ENCODE assay signal across 41 cellular contexts in genomic region chr20:1022871-1023270, GRCh38. TPM values are rescaled to one million over a fixed set of nuclear protein-coding genes. Genes with fewer than 3 reads are reported as not detected.
DNase-seq lines count a peak whose midpoint lies in the region; ATAC-seq, FAIRE-seq and TF ChIP-seq lines count a peak whose summit lies in the region.
"Had no signal": no experiment of that assay in that cellular context is flagged by ENCODE, and none has a peak within 500 bp of the region (broad histone marks: within the 10 kb centered on the region; RNA-seq: fewer than 3 reads in every experiment).

No MANE protein-coding gene starts in this region.

- H3K9ac ChIP-seq in HepG2 (ENCODE audit: insufficient read depth, low read depth, low read length) (no peak overlapping the region), K562 (ENCODE audit: insufficient read depth in 1 of 2, low read depth in 2 of 2, low read length in 2 of 2) (no peak overlapping the region)
- H3K9ac ChIP-seq: BLaER1; BLaER1 treated with 17β-estradiol and CSF1 and Interleukin-3, amounts not matched to agents 10 nM and 100 nM had no signal

- peaks cover 5% of the 10 kb centered on the region for H3K9me3 Mint-ChIP-seq in neural crest cell
- H3K9me3 Mint-ChIP-seq: CD4-positive, alpha-beta T cell; CD8-positive, alpha-beta T cell had no signal

- intact Hi-C loops in HepG2 (cut with micrococcal nuclease; ENCODE audit: unreplicated experiment) = no loop called here
- intact Hi-C loops in right lobe of liver (cut with DNase I) = no loop called here
- intact Hi-C loops in K562 (cut with micrococcal nuclease) = no loop called here

- H3K9me3 ChIP-seq in HepG2 (ENCODE audit: low read length) (no peaks in the 10 kb centered on the region), right lobe of liver (no peaks in the 10 kb centered on the region), K562 (replicated peaks; ENCODE audit: control insufficient read depth, insufficient read depth, low read depth, low read length) (no peaks in the 10 kb centered on the region)
- H3K9me3 ChIP-seq: A549, BE2C, BLaER1, Caco-2 had no signal

- no peak for TF ChIP-seq EP300 in HepG2 (IDR thresholded peaks at IDR 0.05; ENCODE audit: low read depth in 2 of 2, low read length in 2 of 2)
- no peak for TF ChIP-seq EP300 in HepG2 (CRISPR knock-in tag; IDR thresholded peaks at IDR 0.05; ENCODE audit: borderline replicate concordance)
- no peak for TF ChIP-seq EP300 in K562 (IDR thresholded peaks at IDR 0.05; ENCODE audit: low read length)

- H2AFZ ChIP-seq in HepG2 (ENCODE audit: low read length) (no peak overlapping the region), K562 (ENCODE audit: low read depth, low read length) (no peak overlapping the region)

- no peaks in the 10 kb centered on the region for H3K4me1 ChIP-seq in HepG2 (ENCODE audit: insufficient read depth, low read length)
- H3K4me1 ChIP-seq in right lobe of liver = no peaks in the 10 kb centered on the region
- no peaks in the 10 kb centered on the region for H3K4me1 ChIP-seq in K562 (replicated peaks in 1 of 2; ENCODE audit: control insufficient read depth in 2 of 2, insufficient read depth in 2 of 2, low read length in 2 of 2)
- H3K4me1 ChIP-seq: A549, BE2C, Caco-2 had no signal

- DNase-seq in HepG2 (ENCODE audit: low spot score) = no peak
- DNase-seq in right lobe of liver = no peak
- no peak for DNase-seq in K562 (ENCODE audit: extremely low read depth in 1 of 4, low spot score in 3 of 4)
- peak; percentile 5 for DNase-seq in islet precursor cell
- DNase-seq in neural crest cell (ENCODE audit: low read depth, low spot score) = no peak
- no peak for DNase-seq in activated CD4-positive, alpha-beta T cell treated with anti-CD3 and anti-CD28 coated beads for 4 hours
- DNase-seq: 8988T; ACHN; AML-193; BE2C; C1 segment of cervical spinal cord; Caco-2; Calu3; CD4-positive, alpha-beta memory T cell; CD4-positive, alpha-beta T cell; CD4-positive, CD25-positive, alpha-beta regulatory T cell; CD8-positive, alpha-beta memory T cell; CD8-positive, alpha-beta T cell; COR-L47; DMS 273 treated with DMSO at 0.1 percent for 48 hours; DMS153; DMS53; DMS79; DMS79 treated with DMSO at 0.1 percent for 48 hours; DND-41; EL had no signal

- TF ChIP-seq RAD21 in HepG2 (CRISPR knock-in tag; IDR thresholded peaks at IDR 0.05) (no peak), K562 (CRISPR knock-in tag; conservative IDR thresholded peaks at IDR 0.05 in 1 of 2, IDR thresholded peaks at IDR 0.05 in 1 of 2) (no peak)

- H3K27me3 ChIP-seq in HepG2 (ENCODE audit: control insufficient read depth in 1 of 2, insufficient read depth in 2 of 2, low read length in 2 of 2) (no peaks in the 10 kb centered on the region), right lobe of liver (no peaks in the 10 kb centered on the region), K562 (ENCODE audit: control insufficient read depth in 2 of 2, insufficient read depth in 2 of 2, low read length in 2 of 2) (no peaks in the 10 kb centered on the region; a peak in 1 of 5 replicates)
- H3K27me3 ChIP-seq: BE2C; BLaER1; BLaER1 treated with 17β-estradiol and CSF1 and Interleukin-3, amounts not matched to agents 10 nM and 100 nM had no signal

- CTCF ChIA-PET in HepG2 (lab: Yijun Ruan, JAX; ENCODE audit: low intra/inter-chr PET ratio, low total read pairs) = no interaction called here
- CTCF ChIA-PET in K562 (lab: Yijun Ruan, JAX; ENCODE audit: low intra/inter-chr PET ratio) = no interaction called here

- in situ Hi-C loops in HepG2 (cut with HindIII; ENCODE audit: extremely low pct_ligation_motif_present, low pct_unique_long_range_greater_than_20kb) (no loop called here), K562 (cut with MboI) (no loop called here)

- peaks cover 22% of the 10 kb centered on the region for H3K27me3 Mint-ChIP-seq in neural crest cell (ENCODE audit: low read depth)

- no peak for TF ChIP-seq POLR2A in HepG2 (IDR thresholded peaks at IDR 0.05; ENCODE audit: insufficient read depth in 1 of 2, low read depth in 2 of 2, low read length in 2 of 2)
- TF ChIP-seq POLR2A in right lobe of liver (IDR thresholded peaks at IDR 0.05) = no peak
- TF ChIP-seq POLR2A in K562 (conservative IDR thresholded peaks at IDR 0.05) = no peak

- H4K20me1 ChIP-seq in HepG2 (ENCODE audit: insufficient read depth, low read length) = no peaks in the 10 kb centered on the region
- no peaks in the 10 kb centered on the region for H4K20me1 ChIP-seq in K562 (replicated peaks; ENCODE audit: control insufficient read depth, insufficient read depth, low read length)
- H4K20me1 ChIP-seq: BLaER1; BLaER1 treated with 17β-estradiol and CSF1 and Interleukin-3, amounts not matched to agents 10 nM and 100 nM had no signal

- H3K36me3 ChIP-seq in HepG2 (replicated peaks in 1 of 2; ENCODE audit: control insufficient read depth in 1 of 2, insufficient read depth in 2 of 2, low read length in 2 of 2) (no peaks in the 10 kb centered on the region), right lobe of liver (no peaks in the 10 kb centered on the region), K562 (ENCODE audit: control insufficient read depth, insufficient read depth, low read length) (no peaks in the 10 kb centered on the region)
- H3K36me3 ChIP-seq: BE2C; BLaER1; BLaER1 treated with 17β-estradiol and CSF1 and Interleukin-3, amounts not matched to agents 10 nM and 100 nM had no signal

- BruUV-seq in HepG2 (replicated peaks; lab: Mats Ljungman, UMichigan) (no TSS peak), K562 (replicated peaks; lab: Mats Ljungman, UMichigan) (no TSS peak)

- no peaks in the 10 kb centered on the region for H3K36me3 Mint-ChIP-seq in neural crest cell (ENCODE audit: low read depth)
- H3K36me3 Mint-ChIP-seq: CD14-positive monocyte; CD8-positive, alpha-beta memory T cell; CD8-positive, alpha-beta T cell had no signal

- ATAC-seq in HepG2 = no peak
- ATAC-seq in right lobe of liver = no peak
- ATAC-seq in K562 = no peak
- ATAC-seq in HG03354 (IDR thresholded peaks at IDR 0.05; ENCODE audit: poor library complexity, severe bottlenecking, unreplicated experiment) = no peak
- ATAC-seq in GM21526 (IDR thresholded peaks at IDR 0.05; ENCODE audit: low FRiP score, unreplicated experiment) = no peak
- ATAC-seq: CD8-positive, alpha-beta T cell had no signal

- TF ChIP-seq CTCF in HepG2 (CRISPR knock-in tag; IDR thresholded peaks at IDR 0.05) = no peak
- TF ChIP-seq CTCF in right lobe of liver (IDR thresholded peaks at IDR 0.05) = no peak
- no peak for TF ChIP-seq CTCF in K562 (IDR thresholded peaks at IDR 0.05 in 2 of 3, conservative IDR thresholded peaks at IDR 0.05 in 1 of 3; ENCODE audit: insufficient read depth in 2 of 3, low read depth in 1 of 3, low read length in 3 of 3)
- no peak for TF ChIP-seq CTCF in neural crest cell (conservative IDR thresholded peaks at IDR 0.05)

- POLR2A ChIA-PET in HepG2 (lab: Yijun Ruan, JAX) = no interaction called here
- POLR2A ChIA-PET in K562 (lab: Yijun Ruan, JAX) = no interaction called here

- FAIRE-seq in HepG2 (lab: Jason Lieb, UNC) = no peak
- FAIRE-seq in K562 (lab: Jason Lieb, UNC) = no peak
- FAIRE-seq: A204.1, A549, D721Med had no signal

- H3K4me2 ChIP-seq in HepG2 (ENCODE audit: low read depth, low read length) (no peak overlapping the region), K562 (ENCODE audit: insufficient read depth, low read length) (no peak overlapping the region)
- H3K4me2 ChIP-seq: A549; BLaER1; BLaER1 treated with 17β-estradiol and CSF1 and Interleukin-3, amounts not matched to agents 10 nM and 100 nM had no signal

- no peaks in the 10 kb centered on the region for H3K79me2 ChIP-seq in HepG2 (ENCODE audit: insufficient read depth, low read length)
- no peaks in the 10 kb centered on the region for H3K79me2 ChIP-seq in K562 (ENCODE audit: control insufficient read depth, insufficient read depth, low read length)

- H3K4me1 Mint-ChIP-seq in neural crest cell = peaks cover 4% of the 10 kb centered on the region
- H3K4me1 Mint-ChIP-seq: B cell; CD14-positive monocyte; CD4-positive, alpha-beta memory T cell; CD4-positive, CD25-positive, alpha-beta regulatory T cell; CD8-positive, alpha-beta memory T cell had no signal

- H3K27ac Mint-ChIP-seq in neural crest cell (ENCODE audit: unreplicated experiment) = peak overlapping the region; percentile 36
- H3K27ac Mint-ChIP-seq: B cell; CD14-positive monocyte; CD4-positive, alpha-beta memory T cell; CD4-positive, alpha-beta T cell; CD4-positive, CD25-positive, alpha-beta regulatory T cell; CD8-positive, alpha-beta memory T cell; CD8-positive, alpha-beta T cell had no signal

- no peak overlapping the region for H3K27ac ChIP-seq in HepG2 (ENCODE audit: extremely low read length, insufficient read depth, low read length)
- no peak overlapping the region for H3K27ac ChIP-seq in right lobe of liver
- H3K27ac ChIP-seq in K562 (ENCODE audit: extremely low read depth, low read depth, low read length) = no peak overlapping the region
- H3K27ac ChIP-seq: 22Rv1; A549; BLaER1; BLaER1 treated with 17β-estradiol and CSF1 and Interleukin-3, amounts not matched to agents 10 nM and 100 nM; C4-2B had no signal

- H3K4me3 ChIP-seq in HepG2 (replicated peaks in 1 of 3; ENCODE audit: insufficient read depth in 1 of 3, low read depth in 2 of 3, low read length in 3 of 3) (no peak overlapping the region), right lobe of liver (no peak overlapping the region), K562 (no peak overlapping the region)
- H3K4me3 ChIP-seq: A549; BLaER1; BLaER1 treated with 17β-estradiol and CSF1 and Interleukin-3, amounts not matched to agents 10 nM and 100 nM had no signal

- no peak overlapping the region for H3K4me3 Mint-ChIP-seq in neural crest cell
- H3K4me3 Mint-ChIP-seq: B cell; CD14-positive monocyte; CD4-positive, alpha-beta memory T cell; CD4-positive, alpha-beta T cell; CD4-positive, CD25-positive, alpha-beta regulatory T cell; CD8-positive, alpha-beta memory T cell; CD8-positive, alpha-beta T cell had no signal

- H3K9me1 ChIP-seq in K562 (ENCODE audit: control insufficient read depth, insufficient read depth, low read length) = no peaks in the 10 kb centered on the region

RNA-seq across cellular contexts. Expression of gene RSPO4, which starts 20.8 kb away (rescaled TPM):
- total RNA-seq in HepG2 (2016; rRNA removed; fragmentation: Illumina TruSeq; extraction: Trizol) = not detected in 2 replicates
- total RNA-seq in HepG2 (2016; cell fraction: cytosol; rRNA removed; fragmentation: Illumina TruSeq; extraction: Trizol; ENCODE audit: low read depth) = not detected in 2 replicates
- not detected in 2 replicates for total RNA-seq in HepG2 (2016; cell fraction: insoluble cytoplasmic fraction; rRNA removed; fragmentation: Illumina TruSeq; extraction: Trizol)
- total RNA-seq in HepG2 (2016; cell fraction: membrane; rRNA removed; fragmentation: Illumina TruSeq; extraction: Trizol) = not detected in 2 replicates
- total RNA-seq in HepG2 (2016; cell fraction: nucleus; rRNA removed; fragmentation: Illumina TruSeq; extraction: Trizol) = not detected in 2 replicates
- not detected in 2 replicates for polyA plus RNA-seq in HepG2 (2011; rRNA removed)
- polyA plus RNA-seq in HepG2 (2011; cell fraction: cytosol; rRNA removed) = not detected in 2 replicates
- polyA plus RNA-seq in HepG2 (2011; cell fraction: nucleus; rRNA removed) = 0.03 TPM in 1 of 2 replicates, not detected in the other
- not detected in 2 replicates for polyA plus RNA-seq in HepG2 (2012)
- not detected in 2 replicates for polyA plus RNA-seq in HepG2 (2016; cell fraction: cytosol; fragmentation: Illumina TruSeq; extraction: Trizol; ENCODE audit: low read depth)
- polyA plus RNA-seq in HepG2 (2016; cell fraction: insoluble cytoplasmic fraction; fragmentation: Illumina TruSeq; extraction: Trizol; ENCODE audit: low read depth) = not detected in 2 replicates
- not detected in 2 replicates for polyA plus RNA-seq in HepG2 (2016; cell fraction: membrane; fragmentation: Illumina TruSeq; extraction: Trizol; ENCODE audit: low read depth)
- polyA plus RNA-seq in HepG2 (2016; cell fraction: nucleus; fragmentation: Illumina TruSeq; extraction: Trizol; ENCODE audit: insufficient read depth, low read depth) = not detected in 2 replicates
- polyA minus RNA-seq in HepG2 (2011; rRNA and poly(A)+ RNA removed; ENCODE audit: low replicate concordance) = not detected in 2 replicates
- polyA minus RNA-seq in HepG2 (2011; cell fraction: cytosol; rRNA and poly(A)+ RNA removed) = not detected in 2 replicates
- polyA minus RNA-seq in HepG2 (2011; cell fraction: nucleus; rRNA and poly(A)+ RNA removed) = not detected in 2 replicates
- total RNA-seq in right lobe of liver = under 1 TPM in 2 of 6 experiments, not detected in 4; 0.07 to 0.51 TPM
- total RNA-seq in K562 (2011; cell fraction: chromatin; rRNA removed; ENCODE audit: low replicate concordance) = 0.14 TPM in 1 of 2 replicates, not detected in the other
- not detected in 2 replicates for total RNA-seq in K562 (2011; cell fraction: nucleolus; rRNA removed)
- not detected in 2 replicates for total RNA-seq in K562 (2011; cell fraction: nucleoplasm; rRNA removed)
- not detected in 2 replicates for total RNA-seq in K562 (2014; rRNA removed)
- not detected in 2 replicates for total RNA-seq in K562 (2014; rRNA removed; fragmentation: Illumina TruSeq; extraction: Trizol)
- total RNA-seq in K562 (2015; rRNA removed; fragmentation: Illumina TruSeq; extraction: Trizol) = not detected in 2 replicates
- 0.09 TPM in 1 of 2 replicates, not detected in the other for total RNA-seq in K562 (2021)
- not detected in 2 replicates for polyA plus RNA-seq in K562 (2011; rRNA removed)
- not detected in 2 replicates for polyA plus RNA-seq in K562 (2011; cell fraction: cytosol; rRNA removed)
- 0.06 TPM in 2 replicates for polyA plus RNA-seq in K562 (2011; cell fraction: nucleus; rRNA removed)
- 0.10 and 0.12 TPM in 2 replicates for polyA plus RNA-seq in K562 (2012)
- polyA plus RNA-seq in K562 (2014; fragmentation: Illumina TruSeq; extraction: Trizol) = 0.04 TPM in 1 of 2 replicates, not detected in the other
- not detected for polyA plus RNA-seq in K562 (2014; fragmentation: Nextera tagmentation; extraction: Ambion mirVana)
- 0.34 TPM in 1 of 2 replicates, not detected in the other for polyA plus RNA-seq in K562 (2014; rRNA removed)
- not detected in 2 replicates for polyA minus RNA-seq in K562 (2011; rRNA and poly(A)+ RNA removed)
- polyA minus RNA-seq in K562 (2011; cell fraction: cytosol; rRNA and poly(A)+ RNA removed) = not detected in 2 replicates
- not detected in 2 replicates for polyA minus RNA-seq in K562 (2011; cell fraction: nucleus; rRNA and poly(A)+ RNA removed)
- total RNA-seq in neural crest cell = 0.23 TPM in 1 of 2 replicates, not detected in the other
- total RNA-seq: A172; A673; Calu3; CD8-positive, alpha-beta memory T cell; Daoy had no signal
- polyA plus RNA-seq: A549; AG04450; CD14-positive monocyte; CD4-positive, alpha-beta memory T cell; CD4-positive, CD25-positive, alpha-beta regulatory T cell; CD8-positive, alpha-beta memory T cell had no signal
